1 cellular context compared by ENCODE assay signal in the genomic region with DNA sequence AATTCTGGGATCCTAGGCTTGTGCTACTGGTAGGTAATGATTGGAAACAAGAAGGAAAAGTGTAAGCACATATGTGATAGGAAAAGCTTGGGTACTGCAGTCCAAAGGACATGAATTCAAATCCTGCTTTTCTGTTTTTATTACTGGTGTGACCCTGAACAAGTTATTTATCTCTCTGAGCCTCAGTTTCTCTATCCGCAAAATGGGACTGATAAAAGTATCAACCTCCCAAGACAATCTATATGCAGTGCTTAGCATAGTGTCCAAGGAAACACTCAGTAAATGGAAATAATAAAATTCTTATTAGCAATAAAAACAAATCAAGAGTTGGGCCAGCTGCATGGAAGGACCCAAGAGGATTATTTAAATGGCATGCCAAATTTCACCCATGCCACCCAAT.
TF ChIP-seq lines count a peak whose summit lies in the region.

No MANE protein-coding gene starts in this region.

TF ChIP-seq in HepG2, 621 proteins besides CTCF, POLR2A, EP300 and RAD21 (continued from another document):
- TF ChIP-seq NFKBIZ (CRISPR knock-in tag; IDR thresholded peaks at IDR 0.05), result no peak
